In genomic region chr3:82883072-82883471, GRCh38 we compare ENCODE assay signal across 23 cellular contexts.
"Had no signal": no experiment of that assay in that cellular context is flagged by ENCODE, and none has a peak within 500 bp of the region (broad histone marks: within the 10 kb centered on the region; RNA-seq: fewer than 3 reads in every experiment).

No MANE protein-coding gene starts in this region.

- H3K4me2 ChIP-seq: smooth muscle cell had no signal

- H3K4me3 ChIP-seq: left ventricle myocardium inferior, lung, ovary, right atrium auricular region, right lobe of liver, smooth muscle cell, tibial nerve, uterus had no signal

- H3K4me3 Mint-ChIP-seq: mesothelial cell of epicardium; naive B cell; natural killer cell; stimulated activated memory B cell treated with anti-CD40 and anti-IgM and Interleukin-4, amounts not matched to agents 10 μg/mL and 1 μg/mL and 100 μg/mL, for 72 hours; stimulated activated naive CD8-positive, alpha-beta T cell treated with anti-CD3 and anti-CD28 coated beads, Interleukin-15, amount 100 ng/mL, for 72 hours; type B pancreatic cell had no signal

- H3K27me3 ChIP-seq: ovary, right atrium auricular region, right lobe of liver, tibial nerve, uterus had no signal

- H3K9me3 ChIP-seq: left ventricle myocardium inferior, ovary, right atrium auricular region, right lobe of liver, tibial nerve, uterus had no signal

- H3K27me3 Mint-ChIP-seq: naive B cell; progenitor cell of endocrine pancreas; stimulated activated memory B cell treated with anti-CD40 and anti-IgM and Interleukin-4, amounts not matched to agents 10 μg/mL and 1 μg/mL and 100 μg/mL, for 72 hours; stimulated activated naive CD8-positive, alpha-beta T cell treated with anti-CD3 and anti-CD28 coated beads, Interleukin-15, amount 100 ng/mL, for 72 hours; type B pancreatic cell had no signal

- H3K36me3 ChIP-seq: left ventricle myocardium inferior, ovary, right atrium auricular region, right lobe of liver, tibial nerve, uterus had no signal

- DNase-seq: islet precursor cell; left ventricle myocardium inferior; mesendoderm; naive B cell; natural killer cell; ovary; right lobe of liver; stimulated activated CD4-positive, alpha-beta T cell treated with anti-CD3 and anti-CD28 coated beads, Interleukin-1b, Interleukin-23, amount 100 ng/mL, for 48 hours; stimulated activated CD4-positive, alpha-beta T cell treated with anti-CD3 and anti-CD28 coated beads, Interleukin-2, amount 100 ng/mL, for 48 hours; stimulated activated CD4-positive, alpha-beta T cell treated with anti-CD3 and anti-CD28 coated beads, Interleukin-4, amount 100 ng/mL, for 4 hours; stimulated activated CD8-positive, alpha-beta memory T cell treated with anti-CD3 and anti-CD28 coated beads, Interleukin-4, amount 100 ng/mL, for 48 hours; stimulated activated naive CD4-positive, alpha-beta T cell treated with Interleukin-2 at 50 U/mL for 16 hours; stimulated activated naive CD8-positive, alpha-beta T cell treated with anti-CD3 and anti-CD28 coated beads, Interleukin-15, amount 100 ng/mL, for 72 hours; substantia nigra; uterus had no signal

- H3K4me1 ChIP-seq: left ventricle myocardium inferior, right atrium auricular region, right lobe of liver, tibial nerve, uterus had no signal

- H3K27ac Mint-ChIP-seq: mesothelial cell of epicardium; naive B cell; natural killer cell; progenitor cell of endocrine pancreas; stimulated activated memory B cell treated with anti-CD40 and anti-IgM and Interleukin-4, amounts not matched to agents 10 μg/mL and 1 μg/mL and 100 μg/mL, for 72 hours; type B pancreatic cell had no signal

- H3K27ac ChIP-seq: left ventricle myocardium inferior, ovary, right atrium auricular region, right lobe of liver, tibial nerve, uterus had no signal

- H3K36me3 Mint-ChIP-seq: mesothelial cell of epicardium; naive B cell; natural killer cell; stimulated activated memory B cell treated with anti-CD40 and anti-IgM and Interleukin-4, amounts not matched to agents 10 μg/mL and 1 μg/mL and 100 μg/mL, for 72 hours; type B pancreatic cell had no signal

- H3K9me3 Mint-ChIP-seq: mesothelial cell of epicardium, type B pancreatic cell had no signal

- H3K4me1 Mint-ChIP-seq: mesothelial cell of epicardium; naive B cell; natural killer cell; stimulated activated memory B cell treated with anti-CD40 and anti-IgM and Interleukin-4, amounts not matched to agents 10 μg/mL and 1 μg/mL and 100 μg/mL, for 72 hours; stimulated activated naive CD8-positive, alpha-beta T cell treated with anti-CD3 and anti-CD28 coated beads, Interleukin-15, amount 100 ng/mL, for 72 hours had no signal
